In genomic region chr2:210546424-210547223, GRCh38 we compare ENCODE assay signal across 17 cellular contexts. TPM values are rescaled to one million over a fixed set of nuclear protein-coding genes. Genes with fewer than 3 reads are reported as not detected.
DNase-seq lines count a peak whose midpoint lies in the region; ATAC-seq and TF ChIP-seq lines count a peak whose summit lies in the region.
"Had no signal": no experiment of that assay in that cellular context is flagged by ENCODE, and none has a peak within 500 bp of the region (broad histone marks: within the 10 kb centered on the region; RNA-seq: fewer than 3 reads in every experiment).

No MANE protein-coding gene starts in this region.

- TF ChIP-seq POLR2A in thyroid gland (IDR thresholded peaks at IDR 0.05): no peak

- ATAC-seq in Right ventricle myocardium superior (ENCODE audit: poor library complexity) (peak; percentile 43), GM21737 (IDR thresholded peaks at IDR 0.05; ENCODE audit: unreplicated experiment) (no peak)
- ATAC-seq: activated CD4-positive, CD25-positive, alpha-beta regulatory T cell treated with anti-CD3 and anti-CD28 coated beads, Interleukin-2, amount 50 U/mL, for 24 hours; gastroesophageal sphincter had no signal

- no peak overlapping the region for H3K4me3 ChIP-seq in right atrium auricular region
- no peak overlapping the region for H3K4me3 ChIP-seq in fibroblast of pulmonary artery (replicated peaks; ENCODE audit: low read depth, low read length)
- H3K4me3 ChIP-seq in liver (ENCODE audit: low read depth in 1 of 3, low read length in 3 of 3): no peak overlapping the region
- H3K4me3 ChIP-seq in thyroid gland (replicated peaks in 1 of 3): no peak overlapping the region
- H3K4me3 ChIP-seq: gastroesophageal sphincter, suprapubic skin had no signal

- TF ChIP-seq CTCF in right atrium auricular region (IDR thresholded peaks at IDR 0.05): no peak
- TF ChIP-seq CTCF in fibroblast of pulmonary artery (IDR thresholded peaks at IDR 0.05; ENCODE audit: low read length, missing control alignments): no peak
- no peak for TF ChIP-seq CTCF in liver (IDR thresholded peaks at IDR 0.05; ENCODE audit: low read depth, low read length, missing input control)
- no peak for TF ChIP-seq CTCF in thyroid gland (IDR thresholded peaks at IDR 0.05)

- peak; percentile 15 to 43 for TF ChIP-seq RAD21 in liver (IDR thresholded peaks at IDR 0.05)

- peak; percentile 44 for DNase-seq in Right ventricle myocardium superior
- DNase-seq in right atrium auricular region (ENCODE audit: low spot score): no peak
- peak; percentile 35 for DNase-seq in fibroblast of pulmonary artery (ENCODE audit: low read depth)
- peak; percentile 5 to 9 for DNase-seq in thyroid gland
- DNase-seq in NCI-H1930 (lab: John Stamatoyannopoulos, UW): no peak
- DNase-seq in GM19240 (ENCODE audit: insufficient read length, low spot score): no peak
- DNase-seq: Calu3; effector CD4-positive, alpha-beta T cell; NCI-H187 treated with DMSO at 0.1 percent for 48 hours; NCI-H510A; RPMI8226 had no signal

- H3K9me3 ChIP-seq in right atrium auricular region: no peaks in the 10 kb centered on the region
- H3K9me3 ChIP-seq in liver (ENCODE audit: control insufficient read depth in 4 of 4, low read length in 3 of 4): no peaks in the 10 kb centered on the region
- H3K9me3 ChIP-seq in thyroid gland: no peaks in the 10 kb centered on the region
- H3K9me3 ChIP-seq: gastroesophageal sphincter, neutrophil, suprapubic skin had no signal

- intact Hi-C loops in Right ventricle myocardium superior (cut with DNase I): no loop called here
- intact Hi-C loops in thyroid gland (cut with DNase I): no loop called here

- no peak overlapping the region for H3K9ac ChIP-seq in liver (ENCODE audit: low read depth in 1 of 2, low read length in 2 of 2)

- H3K4me1 ChIP-seq in right atrium auricular region: no peaks in the 10 kb centered on the region
- H3K4me1 ChIP-seq in liver (ENCODE audit: control insufficient read depth in 4 of 4, insufficient read depth in 4 of 4, low read length in 3 of 4): peaks cover 6 to 51% (median 44%) of the 10 kb centered on the region in 4 donors
- no peaks in the 10 kb centered on the region for H3K4me1 ChIP-seq in thyroid gland
- H3K4me1 ChIP-seq: gastroesophageal sphincter, suprapubic skin had no signal

- H3K36me3 ChIP-seq in right atrium auricular region (no peaks in the 10 kb centered on the region), liver (ENCODE audit: control insufficient read depth in 4 of 4, insufficient read depth in 3 of 4, low read depth in 1 of 4, low read length in 3 of 4) (no peaks in the 10 kb centered on the region), thyroid gland (no peaks in the 10 kb centered on the region)
- H3K36me3 ChIP-seq: gastroesophageal sphincter, neutrophil, suprapubic skin had no signal

- WGBS in liver: 42% methylated on average over 5 of the region's 5 CpGs
- 68 to 76% methylated on average over 5 of the region's 5 CpGs for WGBS in thyroid gland, 2 donors

- H3K27me3 ChIP-seq in right atrium auricular region (no peaks in the 10 kb centered on the region), liver (ENCODE audit: control insufficient read depth in 4 of 4, insufficient read depth in 4 of 4, low read length in 3 of 4) (no peaks in the 10 kb centered on the region), thyroid gland (no peaks in the 10 kb centered on the region)
- H3K27me3 ChIP-seq: gastroesophageal sphincter, neutrophil, suprapubic skin had no signal

- H3K27ac ChIP-seq in right atrium auricular region (no peak overlapping the region), liver (ENCODE audit: low read depth in 1 of 2, low read length in 2 of 2) (peak overlapping the region in 1 of 2 donors; percentile 23), thyroid gland (no peak overlapping the region)
- H3K27ac ChIP-seq: gastroesophageal sphincter, neutrophil, suprapubic skin had no signal

TF ChIP-seq in liver, 16 proteins besides CTCF, POLR2A, EP300 and RAD21:
- TF ChIP-seq YY1 (IDR thresholded peaks at IDR 0.05) (peak; percentile 97), FOXA2 (IDR thresholded peaks at IDR 0.05) (peak; percentile 38), TAF1 (conservative IDR thresholded peaks at IDR 0.05) (no peak), JUND (IDR thresholded peaks at IDR 0.05) (no peak), ATF3 (IDR thresholded peaks at IDR 0.05) (peak; percentile 43), RXRA (IDR thresholded peaks at IDR 0.05) (peak; percentile 51 to 58), HNF4A (conservative IDR thresholded peaks at IDR 0.05) (peak; percentile 75 to 80), SP1 (IDR thresholded peaks at IDR 0.05) (peak; percentile 66), EGR1 (IDR thresholded peaks at IDR 0.05; ENCODE audit: low read depth in 2 of 2) (no peak)
- TF ChIP-seq, protein P1, sequence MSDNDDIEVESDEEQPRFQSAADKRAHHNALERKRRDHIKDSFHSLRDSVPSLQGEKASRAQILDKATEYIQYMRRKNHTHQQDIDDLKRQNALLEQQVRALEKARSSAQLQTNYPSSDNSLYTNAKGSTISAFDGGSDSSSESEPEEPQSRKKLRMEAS (IDR thresholded peaks at IDR 0.05): peak; percentile 13
- TF ChIP-seq, protein P2, sequence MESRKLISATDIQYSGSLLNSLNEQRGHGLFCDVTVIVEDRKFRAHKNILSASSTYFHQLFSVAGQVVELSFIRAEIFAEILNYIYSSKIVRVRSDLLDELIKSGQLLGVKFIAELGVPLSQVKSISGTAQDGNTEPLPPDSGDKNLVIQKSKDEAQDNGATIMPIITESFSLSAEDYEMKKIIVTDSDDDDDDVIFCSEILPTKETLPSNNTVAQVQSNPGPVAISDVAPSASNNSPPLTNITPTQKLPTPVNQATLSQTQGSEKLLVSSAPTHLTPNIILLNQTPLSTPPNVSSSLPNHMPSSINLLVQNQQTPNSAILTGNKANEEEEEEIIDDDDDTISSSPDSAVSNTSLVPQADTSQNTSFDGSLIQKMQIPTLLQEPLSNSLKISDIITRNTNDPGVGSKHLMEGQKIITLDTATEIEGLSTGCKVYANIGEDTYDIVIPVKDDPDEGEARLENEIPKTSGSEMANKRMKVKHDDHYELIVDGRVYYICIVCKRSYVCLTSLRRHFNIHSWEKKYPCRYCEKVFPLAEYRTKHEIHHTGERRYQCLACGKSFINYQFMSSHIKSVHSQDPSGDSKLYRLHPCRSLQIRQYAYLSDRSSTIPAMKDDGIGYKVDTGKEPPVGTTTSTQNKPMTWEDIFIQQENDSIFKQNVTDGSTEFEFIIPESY (IDR thresholded peaks at IDR 0.05): peak; percentile 39

RNA-seq across cellular contexts. Expression of gene CPS1, which starts 9.8 kb away (rescaled TPM):
- total RNA-seq in Right ventricle myocardium superior: 3.0 TPM
- 1 to 10 TPM; 1.9 to 2.2 TPM for total RNA-seq in right atrium auricular region
- total RNA-seq in liver: 100 to 1,000 TPM; 651 to 930 TPM
- 100 to 1,000 TPM; 469 to 499 TPM for polyA plus RNA-seq in liver
- total RNA-seq in thyroid gland: 10 to 100 TPM in 2 of 4 donors, 1 to 10 TPM in 2; 3.9 to 14.9 (median 10.1) TPM

Comparison
In these comparisons a context has a peak if more than half of its experiments do, and no peak if none do; other contexts are left out.
1. DNase-seq: peak in Right ventricle myocardium superior (single experiment), fibroblast of pulmonary artery (single experiment) and thyroid gland (2 of 2); none in right atrium auricular region (single experiment), NCI-H1930 (0 of 2) and GM19240 (single experiment).
2. RNA of gene CPS1, which starts 9.8 kb away (total RNA-seq): 651 to 930 TPM in liver; 3.9 to 14.9 TPM in thyroid gland, 3.0 TPM in Right ventricle myocardium superior (single experiment) and 1.9 to 2.2 TPM in right atrium auricular region; every median in the first group is over 10 times any median in the second.